ENCODE assay signal across 13 cellular contexts in genomic region chr9:33722359-33722675, GRCh38.
DNase-seq lines count a peak whose midpoint lies in the region; ATAC-seq and TF ChIP-seq lines count a peak whose summit lies in the region.
"Had no signal": no experiment of that assay in that cellular context is flagged by ENCODE, and none has a peak within 500 bp of the region (broad histone marks: within the 10 kb centered on the region; RNA-seq: fewer than 3 reads in every experiment).

No MANE protein-coding gene starts in this region.

- no peaks in the 10 kb centered on the region for H3K4me1 Mint-ChIP-seq in activated CD8-positive, alpha-beta T cell treated with anti-CD3 and anti-CD28 coated beads for 36 hours (ENCODE audit: low read depth)
- peaks cover 7% of the 10 kb centered on the region for H3K4me1 Mint-ChIP-seq in activated CD8-positive, alpha-beta T cell treated with anti-CD3 and anti-CD28 coated beads, Interleukin-2, amount 10 ng/mL, durations not matched to agents 7 days and 5 days (ENCODE audit: low read depth)
- no peaks in the 10 kb centered on the region for H3K4me1 Mint-ChIP-seq in neural progenitor cell

- H3K4me2 ChIP-seq in HCT116 (ENCODE audit: low read length) (no peak overlapping the region), neural progenitor cell (no peak overlapping the region)

- H3K36me3 ChIP-seq in HCT116 (ENCODE audit: control insufficient read depth in 1 of 2, insufficient read depth in 2 of 2, low read length in 2 of 2): no peaks in the 10 kb centered on the region
- H3K36me3 ChIP-seq in colonic mucosa: no peaks in the 10 kb centered on the region
- H3K36me3 ChIP-seq in neural progenitor cell: no peaks in the 10 kb centered on the region

- no peaks in the 10 kb centered on the region for H3F3A ChIP-seq in neural progenitor cell (ENCODE audit: low read depth)

- TF ChIP-seq CTCF in activated CD8-positive, alpha-beta T cell treated with anti-CD3 and anti-CD28 coated beads for 36 hours (IDR thresholded peaks at IDR 0.05): peak; percentile 44
- TF ChIP-seq CTCF in HCT116 (IDR thresholded peaks at IDR 0.05 in 2 of 3, conservative IDR thresholded peaks at IDR 0.05 in 1 of 3; ENCODE audit: borderline replicate concordance in 1 of 3, insufficient read depth in 1 of 3, low read depth in 2 of 3, low read length in 2 of 3) (peak in 1 of 3 experiments; percentile 8; a peak in 1 of 6 replicates), colonic mucosa (IDR thresholded peaks at IDR 0.05) (peak; percentile 39), neural progenitor cell (IDR thresholded peaks at IDR 0.05) (no peak), lower leg skin (IDR thresholded peaks at IDR 0.05) (no peak)

- no peak for DNase-seq in activated CD8-positive, alpha-beta T cell treated with anti-CD3 and anti-CD28 coated beads for 36 hours
- no peak for DNase-seq in activated CD8-positive, alpha-beta T cell treated with anti-CD3 and anti-CD28 coated beads, Interleukin-2, amount 10 ng/mL, durations not matched to agents 7 days and 5 days
- DNase-seq in HCT116 (ENCODE audit: low read depth, low spot score): no peak
- no peak for DNase-seq in colonic mucosa
- DNase-seq in neural progenitor cell (ENCODE audit: low spot score): no peak
- DNase-seq in AML-193 (lab: John Stamatoyannopoulos, UW): no peak
- DNase-seq in lower leg skin (ENCODE audit: low spot score in 2 of 2): no peak
- DNase-seq: NCI-H226 had no signal

- H3K79me2 ChIP-seq in HCT116 (ENCODE audit: insufficient read depth, low read length) (no peaks in the 10 kb centered on the region), neural progenitor cell (ENCODE audit: low read depth) (no peaks in the 10 kb centered on the region)

- H3K27me3 Mint-ChIP-seq in activated CD8-positive, alpha-beta T cell treated with anti-CD3 and anti-CD28 coated beads for 36 hours: peaks cover 5% of the 10 kb centered on the region
- H3K27me3 Mint-ChIP-seq in activated CD8-positive, alpha-beta T cell treated with anti-CD3 and anti-CD28 coated beads, Interleukin-2, amount 10 ng/mL, durations not matched to agents 7 days and 5 days (ENCODE audit: low read depth): peaks cover 33% of the 10 kb centered on the region
- H3K27me3 Mint-ChIP-seq in neural progenitor cell (ENCODE audit: insufficient read depth, low read depth): no peaks in the 10 kb centered on the region

- H3K9me3 ChIP-seq in HCT116 (ENCODE audit: control insufficient read depth in 1 of 2, insufficient read depth in 1 of 2, low read depth in 1 of 2, low read length in 2 of 2) (no peaks in the 10 kb centered on the region), colonic mucosa (no peaks in the 10 kb centered on the region), neural progenitor cell (ENCODE audit: low read depth) (no peaks in the 10 kb centered on the region)

- H3K36me3 Mint-ChIP-seq in activated CD8-positive, alpha-beta T cell treated with anti-CD3 and anti-CD28 coated beads for 36 hours (ENCODE audit: low read depth): no peaks in the 10 kb centered on the region
- no peaks in the 10 kb centered on the region for H3K36me3 Mint-ChIP-seq in activated CD8-positive, alpha-beta T cell treated with anti-CD3 and anti-CD28 coated beads, Interleukin-2, amount 10 ng/mL, durations not matched to agents 7 days and 5 days (ENCODE audit: low read depth)
- no peaks in the 10 kb centered on the region for H3K36me3 Mint-ChIP-seq in neural progenitor cell

- CTCF ChIA-PET in activated CD8-positive, alpha-beta T cell treated with anti-CD3 and anti-CD28 coated beads for 36 hours (lab: Charles Lee): interaction anchor here (0.6 to 11.4 kb wide), 24 partner anchors 12 to 370 kb away, joined by 3 to 353 read pairs (median 4); partner anchors contain the start of gene ANKRD18B
- CTCF ChIA-PET in activated CD8-positive, alpha-beta T cell treated with anti-CD3 and anti-CD28 coated beads, Interleukin-2, amount 10 ng/mL, durations not matched to agents 7 days and 5 days (lab: Charles Lee): interaction anchor here (0.6 to 11.4 kb wide), 13 partner anchors 10 to 114 kb away, joined by 3 to 226 read pairs (median 5); no protein-coding TSS in a partner anchor
- CTCF ChIA-PET in HCT116 (lab: Charles Lee): interaction anchor here (0.9 to 8.4 kb wide), 6 partner anchors 15 to 248 kb away, joined by 3 to 190 read pairs (median 4); partner anchors contain the start of gene NOL6

- H3K27me3 ChIP-seq in HCT116 (ENCODE audit: insufficient read depth, low read length): no peaks in the 10 kb centered on the region
- H3K27me3 ChIP-seq in colonic mucosa: no peaks in the 10 kb centered on the region
- H3K27me3 ChIP-seq in neural progenitor cell: peaks cover 12% of the 10 kb centered on the region

- RAD21 ChIA-PET in HCT116 (lab: Charles Lee; ENCODE audit: low non-redundant PET in 1 of 2, low total read pairs in 2 of 2, uncharacterized antibody in 2 of 2, unreplicated experiment in 2 of 2): interaction anchor here (2.0 to 2.9 kb wide), 2 partner anchors 98 to 99 kb away, joined by 25 to 27 read pairs; no protein-coding TSS in a partner anchor

- BruUV-seq in HCT116 (replicated peaks; lab: Mats Ljungman, UMichigan): no TSS peak

- no peak overlapping the region for H3K4me3 ChIP-seq in HCT116 (replicated peaks in 1 of 2; ENCODE audit: low read depth in 1 of 2, low read length in 2 of 2)
- H3K4me3 ChIP-seq in colonic mucosa: no peak overlapping the region
- H3K4me3 ChIP-seq in neural progenitor cell: no peak overlapping the region
- no peak overlapping the region for H3K4me3 ChIP-seq in lower leg skin (ENCODE audit: low read depth, poor library complexity, severe bottlenecking)
- H3K4me3 ChIP-seq: GM23248 had no signal

- H3K9me2 ChIP-seq in HCT116 (ENCODE audit: insufficient read depth): no peaks in the 10 kb centered on the region

- TF ChIP-seq POLR2A in HCT116 (IDR thresholded peaks at IDR 0.05; ENCODE audit: borderline replicate concordance, extremely low read depth, insufficient read depth, insufficient read length): no peak
- no peak for TF ChIP-seq POLR2A in lower leg skin (IDR thresholded peaks at IDR 0.05)

- ATAC-seq in activated CD8-positive, alpha-beta T cell treated with anti-CD3 and anti-CD28 coated beads for 36 hours: no peak
- no peak for ATAC-seq in activated CD8-positive, alpha-beta T cell treated with anti-CD3 and anti-CD28 coated beads, Interleukin-2, amount 10 ng/mL, durations not matched to agents 7 days and 5 days
- ATAC-seq in HCT116 (no peak), HG02981 (IDR thresholded peaks at IDR 0.05; ENCODE audit: unreplicated experiment) (no peak)

- H3K4me3 Mint-ChIP-seq in activated CD8-positive, alpha-beta T cell treated with anti-CD3 and anti-CD28 coated beads for 36 hours: no peak overlapping the region
- no peak overlapping the region for H3K4me3 Mint-ChIP-seq in activated CD8-positive, alpha-beta T cell treated with anti-CD3 and anti-CD28 coated beads, Interleukin-2, amount 10 ng/mL, durations not matched to agents 7 days and 5 days
- H3K4me3 Mint-ChIP-seq in neural progenitor cell: no peak overlapping the region
- H3K4me3 Mint-ChIP-seq: H9 had no signal

- H3K27ac Mint-ChIP-seq in activated CD8-positive, alpha-beta T cell treated with anti-CD3 and anti-CD28 coated beads for 36 hours: no peak overlapping the region
- no peak overlapping the region for H3K27ac Mint-ChIP-seq in activated CD8-positive, alpha-beta T cell treated with anti-CD3 and anti-CD28 coated beads, Interleukin-2, amount 10 ng/mL, durations not matched to agents 7 days and 5 days
- H3K27ac Mint-ChIP-seq in neural progenitor cell: no peak overlapping the region
- H3K27ac Mint-ChIP-seq: H9 had no signal

- H3K27ac ChIP-seq in HCT116 (ENCODE audit: low read depth, low read length) (no peak overlapping the region), colonic mucosa (no peak overlapping the region), neural progenitor cell (no peak overlapping the region)
- H3K27ac ChIP-seq: 22Rv1, GM23248, HL-60 had no signal

- 57 to 58% methylated on average over 5 of the region's 5 CpGs for WGBS in lower leg skin, 2 donors

- POLR2A ChIA-PET in activated CD8-positive, alpha-beta T cell treated with anti-CD3 and anti-CD28 coated beads for 36 hours (lab: Charles Lee): interaction anchor here (0.9 to 1.1 kb wide), 2 partner anchors 95 to 99 kb away, joined by 3 to 5 read pairs; no protein-coding TSS in a partner anchor
- POLR2A ChIA-PET in activated CD8-positive, alpha-beta T cell treated with anti-CD3 and anti-CD28 coated beads, Interleukin-2, amount 10 ng/mL, durations not matched to agents 7 days and 5 days (lab: Charles Lee): no interaction called here
- POLR2A ChIA-PET in HCT116 (lab: Charles Lee): interaction anchor here (1.5 kb wide), 1 partner anchor 98 kb away, joined by 6 read pairs; no protein-coding TSS in a partner anchor

- H3K9ac ChIP-seq in HCT116 (ENCODE audit: low read length): no peak overlapping the region
- H3K9ac ChIP-seq in colonic mucosa (ENCODE audit: low read depth in 2 of 2, low read length in 2 of 2): no peak overlapping the region
- no peak overlapping the region for H3K9ac ChIP-seq in neural progenitor cell
- H3K9ac ChIP-seq: GM23248 had no signal

- intact Hi-C loops in activated CD8-positive, alpha-beta T cell treated with anti-CD3 and anti-CD28 coated beads for 36 hours (cut with micrococcal nuclease): loop anchor here (1.0 kb wide), 1 partner anchor 99 kb away; no protein-coding TSS in a partner anchor
- intact Hi-C loops in HCT116 (cut with micrococcal nuclease): loop anchor here (1.0 to 5.0 kb wide), 4 partner anchors 98 to 493 kb away; partner anchors contain the start of gene AQP7
- intact Hi-C loops in colonic mucosa (cut with DNase I): no loop called here
- intact Hi-C loops in lower leg skin (cut with DNase I; ENCODE audit: low total_unique reads): no loop called here

- H2AFZ ChIP-seq in HCT116 (ENCODE audit: low read depth, low read length, poor library complexity, severe bottlenecking): peak overlapping the region; percentile 44
- peak overlapping the region; percentile 46 for H2AFZ ChIP-seq in neural progenitor cell (replicated peaks)
- H2AFZ ChIP-seq: GM23248 had no signal

- H3K9me3 Mint-ChIP-seq in activated CD8-positive, alpha-beta T cell treated with anti-CD3 and anti-CD28 coated beads for 36 hours: no peaks in the 10 kb centered on the region
- H3K9me3 Mint-ChIP-seq in activated CD8-positive, alpha-beta T cell treated with anti-CD3 and anti-CD28 coated beads, Interleukin-2, amount 10 ng/mL, durations not matched to agents 7 days and 5 days (ENCODE audit: insufficient read depth): no peaks in the 10 kb centered on the region
- H3K9me3 Mint-ChIP-seq in neural progenitor cell: peaks cover 14% of the 10 kb centered on the region

- H4K20me1 ChIP-seq in HCT116 (ENCODE audit: insufficient read depth) (no peaks in the 10 kb centered on the region), neural progenitor cell (ENCODE audit: low read depth) (no peaks in the 10 kb centered on the region)

- no peak for TF ChIP-seq RAD21 in HCT116 (IDR thresholded peaks at IDR 0.05; ENCODE audit: low read depth)

- H3K4me1 ChIP-seq in HCT116 (ENCODE audit: control insufficient read depth in 1 of 2, insufficient read depth in 2 of 2, low read length in 2 of 2) (peaks cover 0 to 5% of the 10 kb centered on the region in 2 experiments; a peak in 2 of 4 replicates), colonic mucosa (no peaks in the 10 kb centered on the region), neural progenitor cell (no peaks in the 10 kb centered on the region)

TF ChIP-seq in HCT116, 20 proteins besides CTCF, POLR2A, EP300 and RAD21 (continues in another document):
- TF ChIP-seq POLR2AphosphoS5 (IDR thresholded peaks at IDR 0.05; ENCODE audit: low read depth, low read length): no peak

Comparison
In these comparisons a context has a peak if more than half of its experiments do, and no peak if none do; other contexts are left out.
1. CTCF ChIP-seq: peak in activated CD8-positive, alpha-beta T cell treated with anti-CD3 and anti-CD28 coated beads for 36 hours (single experiment) and colonic mucosa (single experiment); none in neural progenitor cell (single experiment) and lower leg skin (0 of 3).
2. intact Hi-C loops: an anchor here in activated CD8-positive, alpha-beta T cell treated with anti-CD3 and anti-CD28 coated beads for 36 hours (1.0 kb wide) and HCT116 (1.0 to 5.0 kb wide); none called in colonic mucosa and lower leg skin.